Comparison of ENCODE assay signal across 10 cellular contexts in genomic region chr9:12231832-12232231, GRCh38.
"Had no signal": no experiment of that assay in that cellular context is flagged by ENCODE, and none has a peak within 500 bp of the region (broad histone marks: within the 10 kb centered on the region; RNA-seq: fewer than 3 reads in every experiment).

No MANE protein-coding gene starts in this region.

- FAIRE-seq: H1, H54, HTR-8/SVneo, K562 had no signal

- H3K4me3 ChIP-seq: GM23248, K562 had no signal

- H3K27ac ChIP-seq: GM23248 had no signal

- DNase-seq: GM23248, H9, HCEC 1CT, HFFc6, IMR-90, KG1 had no signal

- ATAC-seq: K562 had no signal

- H3K9ac ChIP-seq: GM23248 had no signal
